Comparison of ENCODE assay signal across 13 cellular contexts in genomic region chr17:75079023-75079373, GRCh38. TPM values are rescaled to one million over a fixed set of nuclear protein-coding genes. Genes with fewer than 3 reads are reported as not detected.
DNase-seq lines count a peak whose midpoint lies in the region; ATAC-seq and TF ChIP-seq lines count a peak whose summit lies in the region.
"Had no signal": no experiment of that assay in that cellular context is flagged by ENCODE, and none has a peak within 500 bp of the region (broad histone marks: within the 10 kb centered on the region; RNA-seq: fewer than 3 reads in every experiment).

No MANE protein-coding gene starts in this region.

- H3K4me3 Mint-ChIP-seq in MCF 10A (ENCODE audit: unreplicated experiment), result peak overlapping the region; percentile 14

- peaks cover 19% of the 10 kb centered on the region for H3K4me1 Mint-ChIP-seq in MCF 10A (ENCODE audit: insufficient read depth, unreplicated experiment)

- no peak overlapping the region for H3K9ac ChIP-seq in HUES48 (ENCODE audit: low read depth, low read length)

- no peak for ATAC-seq in esophagus mucosa
- ATAC-seq in GM19397 (IDR thresholded peaks at IDR 0.05; ENCODE audit: unreplicated experiment), result no peak

- POLR2A ChIA-PET in AG04450 (lab: Yijun Ruan, JAX) (interaction anchor here (0.6 to 1.3 kb wide), 2 partner anchors 9 to 28 kb away, joined by 5 to 16 read pairs; partner anchors contain the start of gene SLC16A5), MCF 10A (lab: Yijun Ruan, JAX) (interaction anchor here (0.6 to 1.9 kb wide), 16 partner anchors 9 to 123 kb away, joined by 3 to 21 read pairs (median 4); partner anchors contain the start of genes ARMC7, JPT1, MRPL58 and SLC16A5)

- no peaks in the 10 kb centered on the region for H3K27me3 Mint-ChIP-seq in MCF 10A (ENCODE audit: insufficient read depth, unreplicated experiment)

- CTCF ChIA-PET in AG04450 (lab: Charles Lee), result interaction anchor here (0.7 to 1.9 kb wide), 5 partner anchors 9 to 93 kb away, joined by 3 to 9 read pairs (median 4); partner anchors contain the start of gene NT5C
- CTCF ChIA-PET in MCF 10A (lab: Yijun Ruan, JAX), result interaction anchor here (1.2 to 2.7 kb wide), 2 partner anchors 10 to 34 kb away, joined by 9 to 16 read pairs; no protein-coding TSS in a partner anchor

- H3K27me3 ChIP-seq in AG04450 (ENCODE audit: control insufficient read depth, insufficient read depth, low read length) (no peaks in the 10 kb centered on the region), HUES48 (ENCODE audit: control insufficient read depth, insufficient read depth, low read length) (no peaks in the 10 kb centered on the region)
- H3K27me3 ChIP-seq: heart right ventricle, tibial nerve had no signal

- H3K4me1 ChIP-seq in HUES48 (ENCODE audit: control insufficient read depth, insufficient read depth, low read length), result peaks cover 15% of the 10 kb centered on the region

- DNase-seq in AG04450 (ENCODE audit: low read depth, low spot score) (no peak), MCF 10A (ENCODE audit: unreplicated experiment) (no peak), myocyte (ENCODE audit: low read depth) (peak; percentile 60), midbrain (lab: John Stamatoyannopoulos, UW) (no peak), DMS79 treated with DMSO at 0.1 percent for 48 hours (lab: John Stamatoyannopoulos, UW) (no peak)
- DNase-seq: heart right ventricle, NCI-H1417 treated with DMSO at 0.1 percent for 48 hours, retina, T-helper 2 cell had no signal

- H3K4me3 ChIP-seq in AG04450 (ENCODE audit: low read depth, low read length), result no peak overlapping the region
- H3K4me3 ChIP-seq in HUES48 (ENCODE audit: low read depth, low read length), result no peak overlapping the region
- H3K4me3 ChIP-seq: tibial nerve had no signal

- H3K9me3 ChIP-seq in AG04450 (ENCODE audit: control insufficient read depth, insufficient read depth, low read length) (no peaks in the 10 kb centered on the region; the same call in 1 of the 2 replicates), HUES48 (ENCODE audit: control insufficient read depth, insufficient read depth, low read length) (no peaks in the 10 kb centered on the region)
- H3K9me3 ChIP-seq: heart right ventricle, tibial nerve had no signal

- H3K9me3 Mint-ChIP-seq in MCF 10A (ENCODE audit: unreplicated experiment), result no peaks in the 10 kb centered on the region

- H3K36me3 ChIP-seq in HUES48 (ENCODE audit: control insufficient read depth, insufficient read depth, low read length), result no peaks in the 10 kb centered on the region
- H3K36me3 ChIP-seq: heart right ventricle, tibial nerve had no signal

- TF ChIP-seq CTCF in AG04450 (IDR thresholded peaks at IDR 0.05; ENCODE audit: low read depth, low read length) (no peak), MCF 10A (IDR thresholded peaks at IDR 0.05; ENCODE audit: unreplicated experiment) (no peak)

- BruUV-seq in MCF 10A (replicated peaks; lab: Mats Ljungman, UMichigan), result no TSS peak

- intact Hi-C loops in MCF 10A (cut with micrococcal nuclease), result no loop called here

- H3K27ac Mint-ChIP-seq in MCF 10A (ENCODE audit: low read depth, unreplicated experiment), result peak overlapping the region; percentile 70

- peak overlapping the region; percentile 81 for H3K27ac ChIP-seq in AG04450 (ENCODE audit: low read depth, low read length)
- H3K27ac ChIP-seq in HUES48 (ENCODE audit: low read depth, low read length), result peak overlapping the region; percentile 75

- no peaks in the 10 kb centered on the region for H3K36me3 Mint-ChIP-seq in MCF 10A (ENCODE audit: insufficient read depth, unreplicated experiment)

RNA-seq across cellular contexts. Expression of gene SLC16A5, which starts 8.8 kb away (rescaled TPM):
- 2.9 and 3.6 TPM in 2 replicates for polyA plus RNA-seq in AG04450 (2011; rRNA removed)
- 3.6 and 4.4 TPM in 2 replicates for polyA minus RNA-seq in AG04450 (2011; rRNA and poly(A)+ RNA removed)
- 26.0 and 33.1 TPM in 2 replicates for total RNA-seq in MCF 10A (2022)
- total RNA-seq in myocyte, result 0.88 and 1.6 TPM in 2 replicates
- polyA plus RNA-seq in myocyte (2012), result 0.73 TPM
- 13.9 TPM for total RNA-seq in esophagus mucosa

RNA-seq across cellular contexts. Expression of gene ARMC7, which starts 30.8 kb away (rescaled TPM):
- polyA plus RNA-seq in AG04450 (2011; rRNA removed), result 5.6 and 6.5 TPM in 2 replicates
- 8.0 and 9.7 TPM in 2 replicates for polyA minus RNA-seq in AG04450 (2011; rRNA and poly(A)+ RNA removed)
- total RNA-seq in MCF 10A (2022) (9.3 and 13.3 TPM in 2 replicates), myocyte (3.6 and 4.4 TPM in 2 replicates), esophagus mucosa (6.3 TPM)
- polyA plus RNA-seq in myocyte (2012), result 11.9 TPM

RNA-seq across cellular contexts. Expression of gene KCTD2, which starts 32.0 kb away (rescaled TPM):
- polyA plus RNA-seq in AG04450 (2011; rRNA removed), result 29.8 and 36.0 TPM in 2 replicates
- 24.4 and 28.5 TPM in 2 replicates for polyA minus RNA-seq in AG04450 (2011; rRNA and poly(A)+ RNA removed)
- total RNA-seq in MCF 10A (2022), result 11.9 and 12.8 TPM in 2 replicates
- total RNA-seq in myocyte, result 18.4 and 20.6 TPM in 2 replicates
- polyA plus RNA-seq in myocyte (2012), result 26.0 TPM
- 13.2 TPM for total RNA-seq in esophagus mucosa

RNA-seq across cellular contexts. Expression of gene ATP5PD, which starts 32.2 kb away (rescaled TPM):
- 281 and 292 TPM in 2 replicates for polyA plus RNA-seq in AG04450 (2011; rRNA removed)
- 134 and 174 TPM in 2 replicates for polyA minus RNA-seq in AG04450 (2011; rRNA and poly(A)+ RNA removed)
- 362 and 455 TPM in 2 replicates for total RNA-seq in MCF 10A (2022)
- 278 and 305 TPM in 2 replicates for total RNA-seq in myocyte
- polyA plus RNA-seq in myocyte (2012), result 314 TPM
- 314 TPM for total RNA-seq in esophagus mucosa

RNA-seq across cellular contexts. Expression of gene NT5C, which starts 52.5 kb away (rescaled TPM):
- polyA plus RNA-seq in AG04450 (2011; rRNA removed), result 22.6 and 27.9 TPM in 2 replicates
- 8.6 and 11.0 TPM in 2 replicates for polyA minus RNA-seq in AG04450 (2011; rRNA and poly(A)+ RNA removed)
- total RNA-seq in MCF 10A (2022), result 105 and 113 TPM in 2 replicates
- total RNA-seq in myocyte, result 64.4 and 70.8 TPM in 2 replicates
- 40.3 TPM for polyA plus RNA-seq in myocyte (2012)
- 66.6 TPM for total RNA-seq in esophagus mucosa
